ENCODE assay signal across 33 cellular contexts in the genomic region with DNA sequence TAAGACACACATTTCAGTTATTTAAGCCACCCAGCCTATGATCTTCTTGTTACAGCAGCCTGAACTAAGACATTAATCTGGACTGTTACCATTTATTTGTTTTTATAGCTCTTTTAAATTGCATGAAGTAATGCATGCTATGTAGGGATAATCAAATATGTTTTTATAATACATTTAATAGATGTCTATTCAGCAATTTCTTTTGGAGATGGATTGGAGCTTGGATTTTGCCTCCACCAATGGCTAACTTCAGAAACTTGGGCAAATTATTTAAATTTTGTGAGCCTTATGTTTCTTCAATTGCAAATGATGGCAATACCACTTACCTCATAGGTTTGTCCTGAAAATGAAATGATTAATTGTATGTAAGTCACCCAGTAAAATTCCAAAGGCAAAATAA.
"Had no signal": no experiment of that assay in that cellular context is flagged by ENCODE, and none has a peak within 500 bp of the region (broad histone marks: within the 10 kb centered on the region; RNA-seq: fewer than 3 reads in every experiment).

No MANE protein-coding gene starts in this region.

- ATAC-seq: activated naive CD4-positive, alpha-beta T cell treated with anti-CD3 and anti-CD28 coated beads, Interleukin-2, amount 50 U/mL, for 72 hours; activated naive CD8-positive, alpha-beta T cell treated with anti-CD3 and anti-CD28 coated beads, Interleukin-2, amount 50 U/mL, for 24 hours; activated T-cell treated with anti-CD3 and anti-CD28 coated beads, Interleukin-2, amount 50 U/mL, for 4 hours; activated T-cell treated with anti-CD3 and anti-CD28 coated beads, Interleukin-2, amount 50 U/mL, for 72 hours; activated T-helper 17 cell treated with anti-CD3 and anti-CD28 coated beads, Interleukin-2, amount 50 U/mL, for 72 hours; body of pancreas had no signal

- H3K27me3 ChIP-seq: adrenal gland, ascending aorta, body of pancreas, brain microvascular endothelial cell, breast epithelium, cardiac muscle cell had no signal

- H3K36me3 ChIP-seq: adrenal gland, ascending aorta, brain microvascular endothelial cell, breast epithelium, cardiac muscle cell had no signal

- H3K9me3 ChIP-seq: adrenal gland, body of pancreas, breast epithelium had no signal

- H3K27ac ChIP-seq: adrenal gland, ascending aorta, body of pancreas, brain microvascular endothelial cell, breast epithelium, cardiac muscle cell had no signal

- FAIRE-seq: astrocyte, bronchial epithelial cell had no signal

- DNase-seq: activated effector memory CD4-positive, alpha-beta T cell treated with Interleukin-2 at 50 U/mL for 16 hours; activated gamma-delta T cell; activated gamma-delta T cell treated with Interleukin-2 at 50 U/mL for 16 hours; activated naive CD4-positive, alpha-beta T cell; activated naive CD4-positive, alpha-beta T cell treated with anti-CD3 and anti-CD28 coated beads for 36 hours; activated naive CD4-positive, alpha-beta T cell treated with anti-CD3 and anti-CD28 coated beads, Interleukin-2, amount 10 ng/mL, durations not matched to agents 7 days and 5 days; activated naive CD4-positive, alpha-beta T cell treated with anti-CD3 and anti-CD28 coated beads, Interleukin-2, amount 50 U/mL, for 16 hours; activated naive CD4-positive, alpha-beta T cell treated with Interleukin-2 at 50 U/mL for 16 hours; activated naive CD8-positive, alpha-beta T cell treated with anti-CD3 and anti-CD28 coated beads for 36 hours; activated naive CD8-positive, alpha-beta T cell treated with anti-CD3 and anti-CD28 coated beads, Interleukin-2, amount 10 ng/mL, durations not matched to agents 7 days and 5 days; activated naive CD8-positive, alpha-beta T cell treated with anti-CD3 and anti-CD28 coated beads, Interleukin-2, amount 50 U/mL, for 24 hours; activated T-cell treated with anti-CD3 and anti-CD28 coated beads, Interleukin-2, amount 50 U/mL, for 1 hour; activated T-cell treated with anti-CD3 and anti-CD28 coated beads, Interleukin-2, amount 50 U/mL, for 24 hours; activated T-cell treated with anti-CD3 and anti-CD28 coated beads, Interleukin-2, amount 50 U/mL, for 4 hours; activated T-cell treated with anti-CD3 and anti-CD28 coated beads, Interleukin-2, amount 50 U/mL, for 48 hours; activated T-cell treated with anti-CD3 and anti-CD28 coated beads, Interleukin-2, amount 50 U/mL, for 72 hours; adrenal gland; amniotic stem cell; amygdala; anterior cingulate cortex; aorta; body of pancreas; brain microvascular endothelial cell; caudate nucleus; central memory CD4-positive, alpha-beta T cell; cerebellar nuclear complex had no signal

- H3K4me3 ChIP-seq: adrenal gland, ascending aorta, body of pancreas, breast epithelium, cardiac muscle cell had no signal

- H3K4me1 ChIP-seq: adrenal gland, body of pancreas, breast epithelium had no signal
